In genomic region chr19:16369664-16370576, GRCh38 we compare ENCODE assay signal across 13 cellular contexts. TPM values are rescaled to one million over a fixed set of nuclear protein-coding genes. Genes with fewer than 3 reads are reported as not detected.
DNase-seq lines count a peak whose midpoint lies in the region; ATAC-seq and TF ChIP-seq lines count a peak whose summit lies in the region.
"Had no signal": no experiment of that assay in that cellular context is flagged by ENCODE, and none has a peak within 500 bp of the region (broad histone marks: within the 10 kb centered on the region; RNA-seq: fewer than 3 reads in every experiment).

No MANE protein-coding gene starts in this region.

- TF ChIP-seq CTCF in activated CD8-positive, alpha-beta T cell treated with anti-CD3 and anti-CD28 coated beads for 36 hours (IDR thresholded peaks at IDR 0.05): no peak
- no peak for TF ChIP-seq CTCF in GM10248 (IDR thresholded peaks at IDR 0.05; ENCODE audit: control extremely low read depth, extremely low read depth, low read depth, missing control alignments)

- no peaks in the 10 kb centered on the region for H3K9me3 ChIP-seq in effector memory CD4-positive, alpha-beta T cell (ENCODE audit: control insufficient read depth, low read length)
- H3K9me3 ChIP-seq: ascending aorta, testis had no signal

- no peaks in the 10 kb centered on the region for H3K27me3 ChIP-seq in effector memory CD4-positive, alpha-beta T cell (replicated peaks; ENCODE audit: control insufficient read depth, insufficient read depth, low read length, poor library complexity, severe bottlenecking)
- H3K27me3 ChIP-seq: ascending aorta, testis had no signal

- POLR2A ChIA-PET in activated CD8-positive, alpha-beta T cell treated with anti-CD3 and anti-CD28 coated beads for 36 hours (lab: Charles Lee): interaction anchor here (2.1 to 3.7 kb wide), 3 partner anchors 31 to 42 kb away, joined by 5 to 12 read pairs (median 11); no protein-coding TSS in a partner anchor
- POLR2A ChIA-PET in GM10248 (lab: Yijun Ruan, JAX): no interaction called here

- H3K27me3 Mint-ChIP-seq in activated T-cell treated with anti-CD3 and anti-CD28 coated beads, Interleukin-2, amount 50 U/mL, for 24 hours: peaks cover 29% of the 10 kb centered on the region
- peaks cover 20% of the 10 kb centered on the region for H3K27me3 Mint-ChIP-seq in activated CD8-positive, alpha-beta T cell treated with anti-CD3 and anti-CD28 coated beads for 36 hours
- H3K27me3 Mint-ChIP-seq in stimulated activated naive CD8-positive, alpha-beta T cell treated with anti-CD3 and anti-CD28 coated beads, Interleukin-15, Interleukin-2, amounts not matched to agents 100 ng/mL and 50 ng/mL, for 24 hours: peaks cover 31% of the 10 kb centered on the region

- H3K27ac ChIP-seq in effector memory CD4-positive, alpha-beta T cell (ENCODE audit: insufficient read depth, low read length, poor library complexity, severe bottlenecking): peak overlapping the region; percentile 95
- H3K27ac ChIP-seq: ascending aorta, epithelial cell of prostate had no signal

- DNase-seq in activated T-cell treated with anti-CD3 and anti-CD28 coated beads for 1 hour (ENCODE audit: low read depth) (peak; percentile 47), GM10248 (ENCODE audit: extremely low spot score) (no peak), AG08395 (ENCODE audit: low spot score) (no peak), HuH-7.5 (ENCODE audit: low spot score) (no peak)
- DNase-seq in activated T-cell treated with anti-CD3 and anti-CD28 coated beads, Interleukin-2, amount 50 U/mL, for 24 hours: no peak
- peak; percentile 58 for DNase-seq in activated CD8-positive, alpha-beta T cell treated with anti-CD3 and anti-CD28 coated beads for 36 hours
- peak; percentile 77 to 87 (median 79) for DNase-seq in effector memory CD4-positive, alpha-beta T cell
- DNase-seq: T1000, testis had no signal

- H3K27ac Mint-ChIP-seq in activated T-cell treated with anti-CD3 and anti-CD28 coated beads, Interleukin-2, amount 50 U/mL, for 24 hours: no peak overlapping the region
- no peak overlapping the region for H3K27ac Mint-ChIP-seq in activated CD8-positive, alpha-beta T cell treated with anti-CD3 and anti-CD28 coated beads for 36 hours
- peak overlapping the region; percentile 28 for H3K27ac Mint-ChIP-seq in stimulated activated naive CD8-positive, alpha-beta T cell treated with anti-CD3 and anti-CD28 coated beads, Interleukin-15, Interleukin-2, amounts not matched to agents 100 ng/mL and 50 ng/mL, for 24 hours

- peak overlapping the region; percentile 47 for H3K4me3 ChIP-seq in effector memory CD4-positive, alpha-beta T cell (ENCODE audit: insufficient read depth, low read depth, low read length, poor library complexity, severe bottlenecking)
- H3K4me3 ChIP-seq: ascending aorta, smooth muscle cell, testis had no signal

- H3K36me3 Mint-ChIP-seq in activated T-cell treated with anti-CD3 and anti-CD28 coated beads, Interleukin-2, amount 50 U/mL, for 24 hours (ENCODE audit: low read depth): peaks cover 15% of the 10 kb centered on the region
- H3K36me3 Mint-ChIP-seq in activated CD8-positive, alpha-beta T cell treated with anti-CD3 and anti-CD28 coated beads for 36 hours (ENCODE audit: low read depth): peaks cover 6% of the 10 kb centered on the region
- peaks cover 8% of the 10 kb centered on the region for H3K36me3 Mint-ChIP-seq in stimulated activated naive CD8-positive, alpha-beta T cell treated with anti-CD3 and anti-CD28 coated beads, Interleukin-15, Interleukin-2, amounts not matched to agents 100 ng/mL and 50 ng/mL, for 24 hours (ENCODE audit: low read depth)

- peak; percentile 10 for ATAC-seq in activated CD8-positive, alpha-beta T cell treated with anti-CD3 and anti-CD28 coated beads for 36 hours

- peaks cover 89% of the 10 kb centered on the region for H3K4me1 ChIP-seq in effector memory CD4-positive, alpha-beta T cell (ENCODE audit: control insufficient read depth, insufficient read depth, low read length, poor library complexity, severe bottlenecking)
- H3K4me1 ChIP-seq: ascending aorta had no signal

- CTCF ChIA-PET in activated CD8-positive, alpha-beta T cell treated with anti-CD3 and anti-CD28 coated beads for 36 hours (lab: Charles Lee): interaction anchor here (0.9 to 1.2 kb wide), 3 partner anchors 16 to 123 kb away, joined by 3 to 4 read pairs (median 3); no protein-coding TSS in a partner anchor
- CTCF ChIA-PET in GM10248 (lab: Yijun Ruan, JAX): interaction anchor here (0.9 kb wide), 1 partner anchor 8 kb away, joined by 3 read pairs; no protein-coding TSS in a partner anchor

- H3K4me3 Mint-ChIP-seq in activated T-cell treated with anti-CD3 and anti-CD28 coated beads, Interleukin-2, amount 50 U/mL, for 24 hours: no peak overlapping the region
- peak overlapping the region; percentile 3 for H3K4me3 Mint-ChIP-seq in activated CD8-positive, alpha-beta T cell treated with anti-CD3 and anti-CD28 coated beads for 36 hours
- peak overlapping the region; percentile 56 for H3K4me3 Mint-ChIP-seq in stimulated activated naive CD8-positive, alpha-beta T cell treated with anti-CD3 and anti-CD28 coated beads, Interleukin-15, Interleukin-2, amounts not matched to agents 100 ng/mL and 50 ng/mL, for 24 hours

- peaks cover 39% of the 10 kb centered on the region for H3K4me1 Mint-ChIP-seq in activated T-cell treated with anti-CD3 and anti-CD28 coated beads, Interleukin-2, amount 50 U/mL, for 24 hours (ENCODE audit: low read depth)
- H3K4me1 Mint-ChIP-seq in activated CD8-positive, alpha-beta T cell treated with anti-CD3 and anti-CD28 coated beads for 36 hours (ENCODE audit: low read depth): peaks cover 42% of the 10 kb centered on the region
- H3K4me1 Mint-ChIP-seq in stimulated activated naive CD8-positive, alpha-beta T cell treated with anti-CD3 and anti-CD28 coated beads, Interleukin-15, Interleukin-2, amounts not matched to agents 100 ng/mL and 50 ng/mL, for 24 hours (ENCODE audit: low read depth): no peaks in the 10 kb centered on the region

- intact Hi-C loops in activated CD8-positive, alpha-beta T cell treated with anti-CD3 and anti-CD28 coated beads for 36 hours (cut with micrococcal nuclease): no loop called here

- no peaks in the 10 kb centered on the region for H3K9me3 Mint-ChIP-seq in activated T-cell treated with anti-CD3 and anti-CD28 coated beads, Interleukin-2, amount 50 U/mL, for 24 hours
- no peaks in the 10 kb centered on the region for H3K9me3 Mint-ChIP-seq in activated CD8-positive, alpha-beta T cell treated with anti-CD3 and anti-CD28 coated beads for 36 hours
- H3K9me3 Mint-ChIP-seq in stimulated activated naive CD8-positive, alpha-beta T cell treated with anti-CD3 and anti-CD28 coated beads, Interleukin-15, Interleukin-2, amounts not matched to agents 100 ng/mL and 50 ng/mL, for 24 hours: no peaks in the 10 kb centered on the region

- no peaks in the 10 kb centered on the region for H3K36me3 ChIP-seq in effector memory CD4-positive, alpha-beta T cell (ENCODE audit: control insufficient read depth, insufficient read depth, low read length)

RNA-seq across cellular contexts. Expression of gene KLF2, which starts 45.3 kb away (rescaled TPM):
- 1 to 10 TPM in 1 of 2 experiments, under 1 TPM in 1; 0.94 to 1.0 TPM for total RNA-seq in activated CD8-positive, alpha-beta T cell treated with anti-CD3 and anti-CD28 coated beads for 36 hours

Comparison
In these comparisons a context has a peak if more than half of its experiments do, and no peak if none do; other contexts are left out.
1. DNase-seq: peak in activated T-cell treated with anti-CD3 and anti-CD28 coated beads for 1 hour (single experiment), activated CD8-positive, alpha-beta T cell treated with anti-CD3 and anti-CD28 coated beads for 36 hours (single experiment) and effector memory CD4-positive, alpha-beta T cell (3 of 3); none in activated T-cell treated with anti-CD3 and anti-CD28 coated beads, Interleukin-2, amount 50 U/mL, for 24 hours (single experiment), GM10248 (single experiment), AG08395 (single experiment) and HuH-7.5 (single experiment).